8 cellular contexts compared by ENCODE assay signal in genomic region chr1:27342391-27342777, GRCh38. TPM values are rescaled to one million over a fixed set of nuclear protein-coding genes. Genes with fewer than 3 reads are reported as not detected.
A peak's percentile ranks its signal among the peaks of the same experiment; 100 is the strongest.
DNase-seq lines count a peak whose midpoint lies in the region; ATAC-seq and TF ChIP-seq lines count a peak whose summit lies in the region.

No MANE protein-coding gene starts in this region.

- WGBS in gastroesophageal sphincter (ENCODE audit: low coverage in 1 of 2), 2 donors: 45% methylated on average over 4 of the region's 8 CpGs; no CpG with 5 or more reads in 1 of the 2 donors

- TF ChIP-seq POLR2A in gastroesophageal sphincter (IDR thresholded peaks at IDR 0.05): no peak

- peak; percentile 39 for ATAC-seq in CD4-positive, alpha-beta T cell (ENCODE audit: poor library complexity)
- ATAC-seq in lower lobe of right lung (peak; percentile 14 to 34), HG02571 (IDR thresholded peaks at IDR 0.05; ENCODE audit: unreplicated experiment) (no peak), gastroesophageal sphincter (no peak), GM18867 (IDR thresholded peaks at IDR 0.05; ENCODE audit: unreplicated experiment) (no peak)

- no peaks in the 10 kb centered on the region for H3K27me3 ChIP-seq in CD4-positive, alpha-beta T cell (ENCODE audit: control insufficient read depth, insufficient read depth, low read length)
- H3K27me3 ChIP-seq in lower lobe of right lung (ENCODE audit: low read depth): no peaks in the 10 kb centered on the region
- peaks cover 9% of the 10 kb centered on the region for H3K27me3 ChIP-seq in gastroesophageal sphincter

- CTCF ChIA-PET in CD4-positive, alpha-beta T cell (lab: Charles Lee): interaction anchor here (1.0 to 3.7 kb wide), 6 partner anchors 10 to 53 kb away, joined by 3 to 30 read pairs (median 7); no protein-coding TSS in a partner anchor

- peak overlapping the region; percentile 98 for H3K4me3 Mint-ChIP-seq in CD4-positive, alpha-beta T cell
- peak overlapping the region; percentile 87 to 100 (median 96) for H3K4me3 Mint-ChIP-seq in IgD-negative memory B cell
- peak overlapping the region; percentile 93 for H3K4me3 Mint-ChIP-seq in activated T-helper 1 cell treated with anti-CD3 and anti-CD28 coated beads, Interleukin-12 subunit alpha, Interleukin-12 subunit beta, Interleukin-2, Interleukin-4 antibody, amounts not matched to agents 30 ng/mL and 10 ng/mL and 1 ng/mL, durations not matched to agents 14 hours and 24 hours and 36 hours

- H3K4me1 Mint-ChIP-seq in CD4-positive, alpha-beta T cell (ENCODE audit: low read depth): peaks cover 64% of the 10 kb centered on the region
- peaks cover 27 to 37% (median 27%) of the 10 kb centered on the region in 3 donors for H3K4me1 Mint-ChIP-seq in IgD-negative memory B cell
- peaks cover 59% of the 10 kb centered on the region for H3K4me1 Mint-ChIP-seq in activated T-helper 1 cell treated with anti-CD3 and anti-CD28 coated beads, Interleukin-12 subunit alpha, Interleukin-12 subunit beta, Interleukin-2, Interleukin-4 antibody, amounts not matched to agents 30 ng/mL and 10 ng/mL and 1 ng/mL, durations not matched to agents 14 hours and 24 hours and 36 hours (ENCODE audit: low read depth)

- H3K36me3 ChIP-seq in lower lobe of right lung: peaks cover 10% of the 10 kb centered on the region
- peaks cover 0 to 15% of the 10 kb centered on the region in 2 donors for H3K36me3 ChIP-seq in gastroesophageal sphincter

- POLR2A ChIA-PET in CD4-positive, alpha-beta T cell (lab: Charles Lee): interaction anchor here (0.6 to 6.3 kb wide), 8 partner anchors 7 to 45 kb away, joined by 3 to 56 read pairs (median 6); partner anchors contain the start of gene TMEM222

- peaks cover 42% of the 10 kb centered on the region for H3K36me3 Mint-ChIP-seq in CD4-positive, alpha-beta T cell (ENCODE audit: low read depth)
- H3K36me3 Mint-ChIP-seq in IgD-negative memory B cell: no peaks in the 10 kb centered on the region
- H3K36me3 Mint-ChIP-seq in activated T-helper 1 cell treated with anti-CD3 and anti-CD28 coated beads, Interleukin-12 subunit alpha, Interleukin-12 subunit beta, Interleukin-2, Interleukin-4 antibody, amounts not matched to agents 30 ng/mL and 10 ng/mL and 1 ng/mL, durations not matched to agents 14 hours and 24 hours and 36 hours (ENCODE audit: low read depth): peaks cover 24% of the 10 kb centered on the region

- TF ChIP-seq CTCF in CD4-positive, alpha-beta T cell (IDR thresholded peaks at IDR 0.05): no peak
- TF ChIP-seq CTCF in lower lobe of right lung (IDR thresholded peaks at IDR 0.05) (no peak), gastroesophageal sphincter (IDR thresholded peaks at IDR 0.05) (no peak)

- H3K27me3 Mint-ChIP-seq in CD4-positive, alpha-beta T cell: no peaks in the 10 kb centered on the region
- no peaks in the 10 kb centered on the region for H3K27me3 Mint-ChIP-seq in IgD-negative memory B cell
- H3K27me3 Mint-ChIP-seq in activated T-helper 1 cell treated with anti-CD3 and anti-CD28 coated beads, Interleukin-12 subunit alpha, Interleukin-12 subunit beta, Interleukin-2, Interleukin-4 antibody, amounts not matched to agents 30 ng/mL and 10 ng/mL and 1 ng/mL, durations not matched to agents 14 hours and 24 hours and 36 hours (ENCODE audit: insufficient read depth): no peaks in the 10 kb centered on the region

- peak overlapping the region; percentile 61 for H3K4me3 ChIP-seq in lower lobe of right lung
- H3K4me3 ChIP-seq in gastroesophageal sphincter: peak overlapping the region in 1 of 2 donors; percentile 19

- TF ChIP-seq EP300 in gastroesophageal sphincter (IDR thresholded peaks at IDR 0.05): no peak

- H3K4me1 ChIP-seq in lower lobe of right lung (peaks cover 34% of the 10 kb centered on the region), gastroesophageal sphincter (no peaks in the 10 kb centered on the region)

- no peaks in the 10 kb centered on the region for H3K9me3 ChIP-seq in CD4-positive, alpha-beta T cell (ENCODE audit: control insufficient read depth, low read length)
- H3K9me3 ChIP-seq in lower lobe of right lung (no peaks in the 10 kb centered on the region), gastroesophageal sphincter (no peaks in the 10 kb centered on the region)

- peak overlapping the region; percentile 94 for H3K27ac Mint-ChIP-seq in CD4-positive, alpha-beta T cell
- peak overlapping the region; percentile 82 to 97 (median 91) for H3K27ac Mint-ChIP-seq in IgD-negative memory B cell
- H3K27ac Mint-ChIP-seq in activated T-helper 1 cell treated with anti-CD3 and anti-CD28 coated beads, Interleukin-12 subunit alpha, Interleukin-12 subunit beta, Interleukin-2, Interleukin-4 antibody, amounts not matched to agents 30 ng/mL and 10 ng/mL and 1 ng/mL, durations not matched to agents 14 hours and 24 hours and 36 hours: peak overlapping the region; percentile 99

- H3K27ac ChIP-seq in CD4-positive, alpha-beta T cell (ENCODE audit: low read depth, low read length): peak overlapping the region; percentile 84
- H3K27ac ChIP-seq in lower lobe of right lung: peak overlapping the region; percentile 78
- H3K27ac ChIP-seq in gastroesophageal sphincter: no peak overlapping the region

- intact Hi-C loops in CD4-positive, alpha-beta T cell (cut with DNase I, micrococcal nuclease): loop anchor here (2.0 to 10.0 kb wide), 4 partner anchors 14 to 1212 kb away; partner anchors contain the start of genes TMEM222 (in 2 of the 2) and TRNAU1AP (in 1 of the 2)
- intact Hi-C loops in activated T-helper 1 cell treated with anti-CD3 and anti-CD28 coated beads, Interleukin-12 subunit alpha, Interleukin-12 subunit beta, Interleukin-2, Interleukin-4 antibody, amounts not matched to agents 30 ng/mL and 10 ng/mL and 1 ng/mL, durations not matched to agents 14 hours and 24 hours and 36 hours (cut with micrococcal nuclease): loop anchor here (1.0 to 5.0 kb wide), 2 partner anchors 15 to 1210 kb away; partner anchors contain the start of gene TRNAU1AP
- intact Hi-C loops in lower lobe of right lung (cut with DNase I): no loop called here

- H3K9me3 Mint-ChIP-seq in CD4-positive, alpha-beta T cell: no peaks in the 10 kb centered on the region
- no peaks in the 10 kb centered on the region for H3K9me3 Mint-ChIP-seq in IgD-negative memory B cell
- no peaks in the 10 kb centered on the region for H3K9me3 Mint-ChIP-seq in activated T-helper 1 cell treated with anti-CD3 and anti-CD28 coated beads, Interleukin-12 subunit alpha, Interleukin-12 subunit beta, Interleukin-2, Interleukin-4 antibody, amounts not matched to agents 30 ng/mL and 10 ng/mL and 1 ng/mL, durations not matched to agents 14 hours and 24 hours and 36 hours

- peak in 5 of 10 experiments; percentile 26 to 47 (median 32) for DNase-seq in CD4-positive, alpha-beta T cell
- no peak for DNase-seq in activated T-helper 1 cell treated with anti-CD3 and anti-CD28 coated beads, Interleukin-12 subunit alpha, Interleukin-12 subunit beta, Interleukin-2, Interleukin-4 antibody, amounts not matched to agents 30 ng/mL and 10 ng/mL and 1 ng/mL, durations not matched to agents 14 hours and 24 hours and 36 hours (ENCODE audit: low spot score)
- DNase-seq in lower lobe of right lung: no peak
- no peak for DNase-seq in COLO829 (ENCODE audit: low spot score)

RNA-seq across cellular contexts. Expression of gene SYTL1, which starts 0.6 kb away (rescaled TPM):
- total RNA-seq in CD4-positive, alpha-beta T cell: 100 to 1,000 TPM; 135 to 140 TPM
- 130 TPM for polyA plus RNA-seq in IgD-negative memory B cell
- 24.4 and 26.3 TPM in 2 replicates for total RNA-seq in activated T-helper 1 cell treated with anti-CD3 and anti-CD28 coated beads, Interleukin-12 subunit alpha, Interleukin-12 subunit beta, Interleukin-2, Interleukin-4 antibody, amounts not matched to agents 30 ng/mL and 10 ng/mL and 1 ng/mL, durations not matched to agents 14 hours and 24 hours and 36 hours
- total RNA-seq in lower lobe of right lung: 29.3 TPM
- 1 to 10 TPM in 2 of 4 donors, under 1 TPM in 2; 0.81 to 4.8 (median 2.7) TPM for total RNA-seq in gastroesophageal sphincter

RNA-seq across cellular contexts. Expression of gene TMEM222, which starts 20.4 kb away (rescaled TPM):
- 10 to 100 TPM; 21.8 to 22.5 TPM for total RNA-seq in CD4-positive, alpha-beta T cell
- 68.0 TPM for polyA plus RNA-seq in IgD-negative memory B cell
- total RNA-seq in activated T-helper 1 cell treated with anti-CD3 and anti-CD28 coated beads, Interleukin-12 subunit alpha, Interleukin-12 subunit beta, Interleukin-2, Interleukin-4 antibody, amounts not matched to agents 30 ng/mL and 10 ng/mL and 1 ng/mL, durations not matched to agents 14 hours and 24 hours and 36 hours: 44.3 and 47.4 TPM in 2 replicates
- total RNA-seq in lower lobe of right lung: 30.2 TPM
- 10 to 100 TPM; 15.6 to 28.6 (median 24.1) TPM for total RNA-seq in gastroesophageal sphincter

RNA-seq across cellular contexts. Expression of gene MAP3K6, which starts 24.4 kb away (rescaled TPM):
- total RNA-seq in CD4-positive, alpha-beta T cell: 1 to 10 TPM; 8.5 to 8.8 TPM
- 3.9 TPM for polyA plus RNA-seq in IgD-negative memory B cell
- 11.2 and 13.7 TPM in 2 replicates for total RNA-seq in activated T-helper 1 cell treated with anti-CD3 and anti-CD28 coated beads, Interleukin-12 subunit alpha, Interleukin-12 subunit beta, Interleukin-2, Interleukin-4 antibody, amounts not matched to agents 30 ng/mL and 10 ng/mL and 1 ng/mL, durations not matched to agents 14 hours and 24 hours and 36 hours
- 117 TPM for total RNA-seq in lower lobe of right lung
- total RNA-seq in gastroesophageal sphincter: 10 to 100 TPM; 31.1 to 64.3 (median 54.3) TPM

RNA-seq across cellular contexts. Expression of gene FCN3, which starts 32.2 kb away (rescaled TPM):
- total RNA-seq in CD4-positive, alpha-beta T cell: not detected
- not detected for polyA plus RNA-seq in IgD-negative memory B cell
- total RNA-seq in activated T-helper 1 cell treated with anti-CD3 and anti-CD28 coated beads, Interleukin-12 subunit alpha, Interleukin-12 subunit beta, Interleukin-2, Interleukin-4 antibody, amounts not matched to agents 30 ng/mL and 10 ng/mL and 1 ng/mL, durations not matched to agents 14 hours and 24 hours and 36 hours: not detected in 2 replicates
- total RNA-seq in lower lobe of right lung: 1,125 TPM
- total RNA-seq in gastroesophageal sphincter: 10 to 100 TPM in 1 of 4 donors, 1 to 10 TPM in 3; 4.6 to 11.5 (median 6.3) TPM

RNA-seq across cellular contexts. Expression of gene CD164L2, which starts 40.7 kb away (rescaled TPM):
- total RNA-seq in CD4-positive, alpha-beta T cell: not detected
- not detected for polyA plus RNA-seq in IgD-negative memory B cell
- total RNA-seq in activated T-helper 1 cell treated with anti-CD3 and anti-CD28 coated beads, Interleukin-12 subunit alpha, Interleukin-12 subunit beta, Interleukin-2, Interleukin-4 antibody, amounts not matched to agents 30 ng/mL and 10 ng/mL and 1 ng/mL, durations not matched to agents 14 hours and 24 hours and 36 hours: not detected in 2 replicates
- total RNA-seq in lower lobe of right lung: 6.8 TPM
- total RNA-seq in gastroesophageal sphincter: not detected

Comparison
In these comparisons a context has a peak if more than half of its experiments do, and no peak if none do; other contexts are left out.
1. ATAC-seq: peak in CD4-positive, alpha-beta T cell (single experiment) and lower lobe of right lung (2 of 2); none in HG02571 (single experiment), gastroesophageal sphincter (single experiment) and GM18867 (single experiment).
2. H3K27ac ChIP-seq: peak in CD4-positive, alpha-beta T cell (single experiment) and lower lobe of right lung (single experiment); none in gastroesophageal sphincter (0 of 4).
3. Peak in every context shown above with its lines, with median percentiles within 50 percentile points of each other: H3K27ac Mint-ChIP-seq and H3K4me3 Mint-ChIP-seq.